ENCODE assay signal across 20 cellular contexts in genomic region chr2:57936216-57936615, GRCh38.
"Had no signal": no experiment of that assay in that cellular context is flagged by ENCODE, and none has a peak within 500 bp of the region (broad histone marks: within the 10 kb centered on the region; RNA-seq: fewer than 3 reads in every experiment).

No MANE protein-coding gene starts in this region.

- H3K27me3 Mint-ChIP-seq: progenitor cell of endocrine pancreas; stimulated activated naive CD8-positive, alpha-beta T cell treated with anti-CD3 and anti-CD28 coated beads, Interleukin-15, Interleukin-2, amounts not matched to agents 100 ng/mL and 50 ng/mL, for 24 hours had no signal

- H3K27me3 ChIP-seq: body of pancreas, esophagus muscularis mucosa, right atrium auricular region, tibial nerve had no signal

- H3K4me3 Mint-ChIP-seq: activated CD4-positive, alpha-beta memory T cell treated with anti-CD3 and anti-CD28 coated beads for 36 hours; activated T-helper 1 cell treated with anti-CD3 and anti-CD28 coated beads, Interleukin-12 subunit alpha, Interleukin-12 subunit beta, Interleukin-2, Interleukin-4 antibody, amounts not matched to agents 30 ng/mL and 10 ng/mL and 1 ng/mL, durations not matched to agents 14 hours and 24 hours and 36 hours; stimulated activated naive CD8-positive, alpha-beta T cell treated with anti-CD3 and anti-CD28 coated beads, Interleukin-15, Interleukin-2, amounts not matched to agents 100 ng/mL and 50 ng/mL, for 24 hours; T-helper 2 cell treated with Interferon-gamma antibody and Interleukin-4, amounts not matched to agents 5 μg/mL and 100 μg/mL, for 36 hours had no signal

- H3K27ac ChIP-seq: body of pancreas, esophagus muscularis mucosa, right atrium auricular region, tibial nerve had no signal

- DNase-seq: activated CD4-positive, alpha-beta memory T cell treated with anti-CD3 and anti-CD28 coated beads for 36 hours; activated CD4-positive, alpha-beta T cell treated with anti-CD3 and anti-CD28 coated beads for 4 hours; activated gamma-delta T cell treated with Interleukin-2 at 50 U/mL for 16 hours; activated T-cell treated with anti-CD3 and anti-CD28 coated beads for 4 hours; amygdala; body of pancreas; central memory CD4-positive, alpha-beta T cell; cortex of kidney; effector CD4-positive, alpha-beta T cell; hypothalamus; occipital lobe; stimulated activated CD4-positive, alpha-beta T cell treated with anti-CD3 and anti-CD28 coated beads, Interleukin-2, amount 100 ng/mL, for 24 hours had no signal

- H3K4me3 ChIP-seq: body of pancreas, esophagus muscularis mucosa, right atrium auricular region, tibial nerve had no signal

- H3K27ac Mint-ChIP-seq: activated CD4-positive, alpha-beta memory T cell treated with anti-CD3 and anti-CD28 coated beads for 36 hours; activated naive CD4-positive, alpha-beta T cell treated with anti-CD3 and anti-CD28 coated beads, Interleukin-2, amount 50 U/mL, for 72 hours; activated T-helper 1 cell treated with anti-CD3 and anti-CD28 coated beads, Interleukin-12 subunit alpha, Interleukin-12 subunit beta, Interleukin-2, Interleukin-4 antibody, amounts not matched to agents 30 ng/mL and 10 ng/mL and 1 ng/mL, durations not matched to agents 14 hours and 24 hours and 36 hours; progenitor cell of endocrine pancreas; stimulated activated naive CD8-positive, alpha-beta T cell treated with anti-CD3 and anti-CD28 coated beads, Interleukin-15, Interleukin-2, amounts not matched to agents 100 ng/mL and 50 ng/mL, for 24 hours; T-helper 2 cell treated with Interferon-gamma antibody and Interleukin-4, amounts not matched to agents 5 μg/mL and 100 μg/mL, for 36 hours had no signal

- H3K36me3 ChIP-seq: esophagus muscularis mucosa, right atrium auricular region, tibial nerve had no signal

- ATAC-seq: activated naive CD4-positive, alpha-beta T cell treated with anti-CD3 and anti-CD28 coated beads, Interleukin-2, amount 50 U/mL, for 72 hours; body of pancreas had no signal

- H3K4me1 ChIP-seq: body of pancreas, esophagus muscularis mucosa, right atrium auricular region, tibial nerve had no signal
